ENCODE assay signal across 12 cellular contexts in genomic region chr13:20487927-20488326, GRCh38.
"Had no signal": no experiment of that assay in that cellular context is flagged by ENCODE, and none has a peak within 500 bp of the region (broad histone marks: within the 10 kb centered on the region; RNA-seq: fewer than 3 reads in every experiment).

No MANE protein-coding gene starts in this region.

- H3K4me1 ChIP-seq: gastroesophageal sphincter, prostate gland had no signal

- H3K27me3 ChIP-seq: gastroesophageal sphincter had no signal

- H3K27ac ChIP-seq: gastroesophageal sphincter, prostate gland, VCaP had no signal

- H3K4me3 ChIP-seq: gastroesophageal sphincter, prostate gland had no signal

- ATAC-seq: gastroesophageal sphincter; stimulated activated naive CD8-positive, alpha-beta T cell treated with anti-CD3 and anti-CD28 coated beads, Interleukin-15, Interleukin-2, amounts not matched to agents 100 U/mL and 50 U/mL, for 24 hours had no signal

- DNase-seq: activated CD4-positive, alpha-beta memory T cell treated with anti-CD3 and anti-CD28 coated beads, Interleukin-2, amount 10 ng/mL, durations not matched to agents 7 days and 5 days; activated naive CD4-positive, alpha-beta T cell; aorta; mesendoderm; nephron progenitor cell; stimulated activated CD4-positive, alpha-beta T cell treated with anti-CD3 and anti-CD28 coated beads, Interleukin-12 subunit alpha, Interleukin-12 subunit beta, amount 100 ng/mL, for 4 hours; stimulated activated CD4-positive, alpha-beta T cell treated with anti-CD3 and anti-CD28 coated beads, Interleukin-4, amount 100 ng/mL, for 1 hour; stimulated activated CD8-positive, alpha-beta memory T cell treated with anti-CD3 and anti-CD28 coated beads, Interleukin-4, amount 100 ng/mL, for 48 hours; stimulated activated naive CD8-positive, alpha-beta T cell treated with anti-CD3 and anti-CD28 coated beads, Interleukin-15, Interleukin-2, amounts not matched to agents 100 U/mL and 50 U/mL, for 24 hours had no signal

- H3K9me3 ChIP-seq: gastroesophageal sphincter, prostate gland had no signal

- H3K36me3 ChIP-seq: prostate gland had no signal
